25 cellular contexts compared by ENCODE assay signal in the genomic region with DNA sequence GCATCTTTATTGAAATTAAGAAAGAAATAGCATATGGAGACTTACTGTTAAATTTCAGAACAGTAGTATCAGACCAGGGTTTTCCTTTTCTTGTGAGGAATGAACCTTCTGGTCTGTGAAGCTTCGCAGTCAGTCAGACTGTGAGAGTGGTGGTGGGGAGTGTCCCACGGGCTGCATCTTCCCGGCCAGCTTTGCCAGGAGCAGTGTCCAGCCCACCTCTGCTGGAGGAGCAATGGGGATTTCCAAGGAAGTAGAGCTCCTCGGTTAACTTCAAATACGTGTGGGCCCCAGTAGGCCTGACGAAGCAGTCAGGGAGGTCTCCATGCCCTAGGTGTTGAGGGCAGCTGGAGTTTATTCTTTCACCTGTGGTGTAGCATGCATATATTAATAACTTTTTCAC. TPM values are rescaled to one million over a fixed set of nuclear protein-coding genes. Genes with fewer than 3 reads are reported as not detected.
DNase-seq lines count a peak whose midpoint lies in the region; ATAC-seq, FAIRE-seq and TF ChIP-seq lines count a peak whose summit lies in the region.
"Had no signal": no experiment of that assay in that cellular context is flagged by ENCODE, and none has a peak within 500 bp of the region (broad histone marks: within the 10 kb centered on the region; RNA-seq: fewer than 3 reads in every experiment).

No MANE protein-coding gene starts in this region.

- H3K36me3 Mint-ChIP-seq in activated naive CD4-positive, alpha-beta T cell treated with anti-CD3 and anti-CD28 coated beads, Interleukin-2, amount 10 ng/mL, durations not matched to agents 7 days and 5 days = peaks cover 63% of the 10 kb centered on the region
- H3K36me3 Mint-ChIP-seq in activated naive CD4-positive, alpha-beta T cell treated with anti-CD3 and anti-CD28 coated beads, Interleukin-2, amount 50 U/mL, for 72 hours = peaks cover 11 to 55% of the 10 kb centered on the region in 2 donors

- TF ChIP-seq CTCF in GM10248 (IDR thresholded peaks at IDR 0.05; ENCODE audit: control extremely low read depth, extremely low read depth, low read depth, missing control alignments) = no peak

- H3K4me1 Mint-ChIP-seq in activated naive CD4-positive, alpha-beta T cell treated with anti-CD3 and anti-CD28 coated beads, Interleukin-2, amount 10 ng/mL, durations not matched to agents 7 days and 5 days = peaks cover 12% of the 10 kb centered on the region

- POLR2A ChIA-PET in GM10248 (lab: Yijun Ruan, JAX) = no interaction called here

- no peak for ATAC-seq in activated naive CD4-positive, alpha-beta T cell treated with anti-CD3 and anti-CD28 coated beads, Interleukin-2, amount 50 U/mL, for 72 hours
- ATAC-seq in HG02759 (IDR thresholded peaks at IDR 0.05; ENCODE audit: unreplicated experiment) = no peak
- ATAC-seq: activated CD4-positive, CD25-positive, alpha-beta regulatory T cell treated with anti-CD3 and anti-CD28 coated beads, Interleukin-2, amount 50 U/mL, for 24 hours; left colon had no signal

- FAIRE-seq in GM19239 (lab: Jason Lieb, UNC) (peak; percentile 58), HTR-8/SVneo (lab: Jason Lieb, UNC) (no peak)
- FAIRE-seq: TTC549 had no signal

- H3K9me3 Mint-ChIP-seq in activated naive CD4-positive, alpha-beta T cell treated with anti-CD3 and anti-CD28 coated beads, Interleukin-2, amount 10 ng/mL, durations not matched to agents 7 days and 5 days = no peaks in the 10 kb centered on the region
- H3K9me3 Mint-ChIP-seq in activated naive CD4-positive, alpha-beta T cell treated with anti-CD3 and anti-CD28 coated beads, Interleukin-2, amount 50 U/mL, for 72 hours = no peaks in the 10 kb centered on the region
- H3K9me3 Mint-ChIP-seq: dendritic cell treated with granulocyte-macrophage colony-stimulating factor and Interleukin-4, amounts not matched to agents 40 ng/mL and 50 ng/mL, for 4 days had no signal

- no peak overlapping the region for H3K4me3 Mint-ChIP-seq in activated naive CD4-positive, alpha-beta T cell treated with anti-CD3 and anti-CD28 coated beads, Interleukin-2, amount 10 ng/mL, durations not matched to agents 7 days and 5 days
- H3K4me3 Mint-ChIP-seq: dendritic cell treated with granulocyte-macrophage colony-stimulating factor and Interleukin-4, amounts not matched to agents 40 ng/mL and 50 ng/mL, for 4 days had no signal

- peak overlapping the region; percentile 11 for H3K27ac Mint-ChIP-seq in activated naive CD4-positive, alpha-beta T cell treated with anti-CD3 and anti-CD28 coated beads, Interleukin-2, amount 10 ng/mL, durations not matched to agents 7 days and 5 days
- no peak overlapping the region for H3K27ac Mint-ChIP-seq in activated naive CD4-positive, alpha-beta T cell treated with anti-CD3 and anti-CD28 coated beads, Interleukin-2, amount 50 U/mL, for 72 hours
- H3K27ac Mint-ChIP-seq: dendritic cell treated with granulocyte-macrophage colony-stimulating factor and Interleukin-4, amounts not matched to agents 40 ng/mL and 50 ng/mL, for 4 days had no signal

- H3K27me3 Mint-ChIP-seq in activated naive CD4-positive, alpha-beta T cell treated with anti-CD3 and anti-CD28 coated beads, Interleukin-2, amount 10 ng/mL, durations not matched to agents 7 days and 5 days = no peaks in the 10 kb centered on the region
- H3K27me3 Mint-ChIP-seq: dendritic cell treated with granulocyte-macrophage colony-stimulating factor and Interleukin-4, amounts not matched to agents 40 ng/mL and 50 ng/mL, for 4 days had no signal

- CTCF ChIA-PET in activated naive CD4-positive, alpha-beta T cell treated with anti-CD3 and anti-CD28 coated beads, Interleukin-2, amount 10 ng/mL, durations not matched to agents 7 days and 5 days (lab: Charles Lee) = interaction anchor here (0.7 kb wide), 1 partner anchor 51 kb away, joined by 4 read pairs; no protein-coding TSS in a partner anchor
- CTCF ChIA-PET in GM10248 (lab: Yijun Ruan, JAX) = interaction anchor here (0.8 to 2.1 kb wide), 5 partner anchors 9 to 89 kb away, joined by 4 to 11 read pairs (median 5); no protein-coding TSS in a partner anchor

- DNase-seq in activated naive CD4-positive, alpha-beta T cell treated with anti-CD3 and anti-CD28 coated beads, Interleukin-2, amount 10 ng/mL, durations not matched to agents 7 days and 5 days = no peak
- DNase-seq in activated naive CD4-positive, alpha-beta T cell treated with anti-CD3 and anti-CD28 coated beads, Interleukin-2, amount 50 U/mL, for 72 hours (ENCODE audit: low spot score in 2 of 2) = no peak
- no peak for DNase-seq in GM19239 (ENCODE audit: insufficient read length, low spot score)
- peak; percentile 31 for DNase-seq in cerebellar cortex (ENCODE audit: low spot score)
- peak; percentile 20 for DNase-seq in renal cortical epithelial cell (ENCODE audit: low read depth)
- DNase-seq in HTR-8/SVneo (ENCODE audit: insufficient read length, low spot score) = no peak
- DNase-seq in GM10248 (ENCODE audit: extremely low spot score) = no peak
- DNase-seq: activated CD4-positive, alpha-beta T cell treated with anti-CD3 and anti-CD28 coated beads, Interleukin-2, amount 50 U/mL, for 48 hours; activated T-cell treated with anti-CD3 and anti-CD28 coated beads for 4 hours; esophagus squamous epithelium; foreskin melanocyte; GF-D8; Karpas-422; left colon; mammary epithelial cell; NCI-H1417 treated with DMSO at 0.1 percent for 48 hours; NCI-H774; occipital lobe; RPMI8226; tibial artery had no signal

RNA-seq across cellular contexts. Expression of a gene that starts 40.9 kb away (rescaled TPM):
- total RNA-seq in activated naive CD4-positive, alpha-beta T cell treated with anti-CD3 and anti-CD28 coated beads, Interleukin-2, amount 50 U/mL, for 72 hours = under 1 TPM; 0.30 to 0.80 TPM
- total RNA-seq in renal cortical epithelial cell = 0.45 TPM in 1 of 2 replicates, not detected in the other
- total RNA-seq: SK-MEL-5 had no signal

RNA-seq across cellular contexts. Expression of a gene that starts 51.9 kb away (rescaled TPM):
- 10 to 100 TPM; 71.4 to 81.4 TPM for total RNA-seq in activated naive CD4-positive, alpha-beta T cell treated with anti-CD3 and anti-CD28 coated beads, Interleukin-2, amount 50 U/mL, for 72 hours
- total RNA-seq in renal cortical epithelial cell = 37.2 and 60.7 TPM in 2 replicates

Comparison
In these comparisons a context has a peak if more than half of its experiments do, and no peak if none do; other contexts are left out.
1. DNase-seq: peak in cerebellar cortex (single experiment) and renal cortical epithelial cell (single experiment); none in activated naive CD4-positive, alpha-beta T cell treated with anti-CD3 and anti-CD28 coated beads, Interleukin-2, amount 10 ng/mL, durations not matched to agents 7 days and 5 days (single experiment), activated naive CD4-positive, alpha-beta T cell treated with anti-CD3 and anti-CD28 coated beads, Interleukin-2, amount 50 U/mL, for 72 hours (0 of 2), GM19239 (single experiment), HTR-8/SVneo (single experiment) and GM10248 (single experiment).